In genomic region chr1:246876423-246876822, GRCh38 we compare ENCODE assay signal across 22 cellular contexts.
"Had no signal": no experiment of that assay in that cellular context is flagged by ENCODE, and none has a peak within 500 bp of the region (broad histone marks: within the 10 kb centered on the region; RNA-seq: fewer than 3 reads in every experiment).

No MANE protein-coding gene starts in this region.

- H3K9me3 Mint-ChIP-seq: brain had no signal

- H3K27ac Mint-ChIP-seq: activated naive CD8-positive, alpha-beta T cell had no signal

- H3K27ac ChIP-seq: SK-N-MC had no signal

- DNase-seq: activated CD4-positive, alpha-beta T cell treated with anti-CD3 and anti-CD28 coated beads for 4 hours; activated effector memory CD4-positive, alpha-beta T cell treated with Interleukin-2 at 50 U/mL for 16 hours; activated naive CD4-positive, alpha-beta T cell; amygdala; KG1; NCI-H1048; NCI-H1417; NCI-H1694 treated with DMSO at 0.1 percent for 48 hours; NCI-H2029 treated with DMSO at 0.1 percent for 48 hours; NCI-H345; NCI-H510A; NCI-H526 treated with DMSO at 0.1 percent for 48 hours; NCI-H82; NK-92 treated with Interleukin-12 subunit alpha and Interleukin-12 subunit beta, amount 100 ng/mL, for 24 hours; OCI-M1; RPMI8226; T-helper 1 cell had no signal

- H3K27me3 Mint-ChIP-seq: activated naive CD8-positive, alpha-beta T cell; brain had no signal

- H3K4me3 Mint-ChIP-seq: activated naive CD8-positive, alpha-beta T cell; brain had no signal

- H3K4me3 ChIP-seq: SK-N-MC had no signal

- ATAC-seq: Panc1, Right ventricle myocardium inferior had no signal

- H3K4me1 Mint-ChIP-seq: brain had no signal
